In the genomic region with DNA sequence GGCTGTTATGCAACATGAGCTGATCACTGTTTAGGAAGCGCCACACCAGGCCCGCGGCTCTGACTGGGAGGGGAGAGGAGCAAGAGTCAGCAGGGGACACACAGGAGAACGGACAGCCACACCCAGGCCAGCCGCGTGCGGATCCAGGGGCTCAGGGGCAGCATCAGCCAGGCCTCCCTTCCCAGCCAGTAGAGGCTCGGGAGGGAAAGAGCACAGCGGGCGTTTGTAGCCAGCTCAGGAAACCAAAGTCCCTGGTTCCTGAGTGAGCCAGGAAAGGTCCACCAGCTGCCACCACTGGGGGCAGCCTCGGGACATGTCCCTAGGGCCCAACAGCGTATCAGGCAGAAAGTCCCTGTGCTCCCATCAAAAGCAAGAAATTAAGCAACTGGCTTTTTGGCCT, we compare ENCODE assay signal across 8 cellular contexts.
DNase-seq lines count a peak whose midpoint lies in the region; ATAC-seq and TF ChIP-seq lines count a peak whose summit lies in the region.

No MANE protein-coding gene starts in this region.

- no peak overlapping the region for H3K4me3 Mint-ChIP-seq in nephron

- DNase-seq in ELR (ENCODE audit: low read depth) (peak; percentile 25), MG63 (peak; percentile 10), epithelial cell of esophagus (ENCODE audit: low read depth) (peak; percentile 10)
- DNase-seq in activated naive CD4-positive, alpha-beta T cell treated with anti-CD3 and anti-CD28 coated beads, Interleukin-2, amount 50 U/mL, for 16 hours: no peak

- peaks cover 5% of the 10 kb centered on the region for H3K4me1 Mint-ChIP-seq in nephron

- H3K36me3 ChIP-seq in MG63: no peaks in the 10 kb centered on the region; the same call in 1 of the 2 replicates

- ATAC-seq in HG03442 (IDR thresholded peaks at IDR 0.05; ENCODE audit: unreplicated experiment): no peak
- no peak for ATAC-seq in GM19328 (IDR thresholded peaks at IDR 0.05; ENCODE audit: unreplicated experiment)
- no peak for ATAC-seq in GM21576 (IDR thresholded peaks at IDR 0.05; ENCODE audit: unreplicated experiment)

- H3K4me3 ChIP-seq in MG63 (no peak overlapping the region), epithelial cell of esophagus (ENCODE audit: low read length) (no peak overlapping the region)

- peak; percentile 42 for TF ChIP-seq CTCF in epithelial cell of esophagus (IDR thresholded peaks at IDR 0.05; ENCODE audit: insufficient read depth, low read depth, low read length, missing control alignments)
- peak; percentile 27 to 46 (median 29) for TF ChIP-seq CTCF in nephron (IDR thresholded peaks at IDR 0.05; ENCODE audit: unreplicated experiment in 3 of 3)

- peak overlapping the region in 2 of 3 experiments; percentile 14 to 29 for H3K27ac Mint-ChIP-seq in nephron

- no peaks in the 10 kb centered on the region for H3K27me3 Mint-ChIP-seq in nephron (ENCODE audit: low read depth)

- no peaks in the 10 kb centered on the region for H3K27me3 ChIP-seq in MG63

- no peaks in the 10 kb centered on the region for H3K9me3 Mint-ChIP-seq in nephron

- H3K9me3 ChIP-seq in MG63: no peaks in the 10 kb centered on the region

- H3K36me3 Mint-ChIP-seq in nephron (ENCODE audit: low read depth): peaks cover 43% of the 10 kb centered on the region
